ENCODE assay signal across 8 cellular contexts in genomic region chr1:39574646-39575045, GRCh38. TPM values are rescaled to one million over a fixed set of nuclear protein-coding genes. Genes with fewer than 3 reads are reported as not detected.
DNase-seq lines count a peak whose midpoint lies in the region; ATAC-seq and TF ChIP-seq lines count a peak whose summit lies in the region.

No MANE protein-coding gene starts in this region.

- peak overlapping the region; percentile 82 for H3K4me3 Mint-ChIP-seq in activated CD8-positive, alpha-beta memory T cell treated with anti-CD3 and anti-CD28 coated beads, Interleukin-2, amount 10 ng/mL, durations not matched to agents 7 days and 5 days

- H3K36me3 ChIP-seq in prostate gland: peaks cover 11 to 14% of the 10 kb centered on the region in 2 donors

- WGBS in prostate gland: 33% methylated on average over 4 of the region's 5 CpGs

- no peaks in the 10 kb centered on the region for H3K27me3 Mint-ChIP-seq in activated CD8-positive, alpha-beta memory T cell treated with anti-CD3 and anti-CD28 coated beads, Interleukin-2, amount 10 ng/mL, durations not matched to agents 7 days and 5 days

- DNase-seq in activated CD8-positive, alpha-beta memory T cell treated with anti-CD3 and anti-CD28 coated beads, Interleukin-2, amount 10 ng/mL, durations not matched to agents 7 days and 5 days: no peak
- no peak for DNase-seq in activated CD8-positive, alpha-beta memory T cell treated with anti-CD3 and anti-CD28 coated beads, Interleukin-2, amount 50 U/mL, for 48 hours
- DNase-seq in Right ventricle myocardium superior (no peak), prostate gland (ENCODE audit: low spot score) (peak; percentile 22), activated gamma-delta T cell treated with Interleukin-2 at 50 U/mL for 16 hours (no peak)

- CTCF ChIA-PET in activated CD8-positive, alpha-beta memory T cell treated with anti-CD3 and anti-CD28 coated beads, Interleukin-2, amount 10 ng/mL, durations not matched to agents 7 days and 5 days (lab: Charles Lee): interaction anchor here (1.0 to 1.8 kb wide), 9 partner anchors 8 to 1699 kb away, joined by 3 to 8 read pairs (median 4); partner anchors contain the start of gene NT5C1A

- peak overlapping the region; percentile 91; the same call in 1 of the 2 replicates for H3K27ac ChIP-seq in VCaP
- peak overlapping the region in 1 of 2 donors; percentile 78 for H3K27ac ChIP-seq in prostate gland

- TF ChIP-seq CTCF in VCaP (conservative IDR thresholded peaks at IDR 0.05): no peak
- TF ChIP-seq CTCF in prostate gland (IDR thresholded peaks at IDR 0.05): no peak

- H3K9me3 Mint-ChIP-seq in activated CD8-positive, alpha-beta memory T cell treated with anti-CD3 and anti-CD28 coated beads, Interleukin-2, amount 10 ng/mL, durations not matched to agents 7 days and 5 days (ENCODE audit: low read depth): no peaks in the 10 kb centered on the region

- peaks cover 37% of the 10 kb centered on the region for H3K4me1 Mint-ChIP-seq in activated CD8-positive, alpha-beta memory T cell treated with anti-CD3 and anti-CD28 coated beads, Interleukin-2, amount 10 ng/mL, durations not matched to agents 7 days and 5 days

- peaks cover 45% of the 10 kb centered on the region for H3K36me3 Mint-ChIP-seq in activated CD8-positive, alpha-beta memory T cell treated with anti-CD3 and anti-CD28 coated beads, Interleukin-2, amount 10 ng/mL, durations not matched to agents 7 days and 5 days

- peaks cover 16% of the 10 kb centered on the region for H3K4me1 ChIP-seq in prostate gland (replicated peaks)

- intact Hi-C loops in Right ventricle myocardium superior (cut with DNase I) (no loop called here), prostate gland (cut with DNase I) (no loop called here)

- TF ChIP-seq POLR2A in prostate gland (IDR thresholded peaks at IDR 0.05): no peak

- no peaks in the 10 kb centered on the region for H3K27me3 ChIP-seq in prostate gland (replicated peaks; ENCODE audit: insufficient read depth)

- no peak for ATAC-seq in activated CD8-positive, alpha-beta memory T cell treated with anti-CD3 and anti-CD28 coated beads, Interleukin-2, amount 10 ng/mL, durations not matched to agents 7 days and 5 days
- ATAC-seq in Right ventricle myocardium superior (ENCODE audit: poor library complexity) (peak; percentile 44), HG02610 (IDR thresholded peaks at IDR 0.05; ENCODE audit: unreplicated experiment) (no peak), HG02981 (IDR thresholded peaks at IDR 0.05; ENCODE audit: unreplicated experiment) (no peak)

- no peaks in the 10 kb centered on the region for H3K9me3 ChIP-seq in prostate gland

- H3K27ac Mint-ChIP-seq in activated CD8-positive, alpha-beta memory T cell treated with anti-CD3 and anti-CD28 coated beads, Interleukin-2, amount 10 ng/mL, durations not matched to agents 7 days and 5 days: peak overlapping the region; percentile 89

- H3K4me3 ChIP-seq in prostate gland: peak overlapping the region in 1 of 2 donors; percentile 78

RNA-seq across cellular contexts. Expression of gene PABPC4, which starts 1.9 kb away (rescaled TPM):
- 100 to 1,000 TPM; 183 to 211 TPM for total RNA-seq in activated CD8-positive, alpha-beta memory T cell treated with anti-CD3 and anti-CD28 coated beads, Interleukin-2, amount 10 ng/mL, durations not matched to agents 7 days and 5 days
- total RNA-seq in Right ventricle myocardium superior (232 TPM), prostate gland (100 to 1,000 TPM in 1 of 2 donors, 10 to 100 TPM in 1; 71.4 to 345 TPM)
